Comparison of ENCODE assay signal across 36 cellular contexts in the genomic region with DNA sequence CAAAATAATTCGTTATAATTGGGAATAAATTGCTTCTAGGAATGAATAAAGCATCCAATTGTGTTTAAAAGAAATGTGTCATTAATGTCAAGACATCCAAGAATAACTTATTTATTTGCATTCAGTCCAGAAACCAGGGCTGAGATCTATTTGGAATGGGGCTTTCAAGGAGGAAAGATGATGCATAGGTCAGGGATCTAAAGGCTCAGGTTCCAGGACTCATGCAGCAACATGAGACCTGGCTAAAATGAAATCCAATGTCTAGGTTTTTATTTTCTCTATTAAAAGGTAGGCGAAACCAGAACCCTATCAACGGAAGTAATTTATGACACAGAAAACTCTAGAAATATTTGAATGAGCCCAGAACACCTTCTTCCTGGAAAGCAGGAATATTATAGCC.
A peak's percentile ranks its signal among the peaks of the same experiment; 100 is the strongest.
DNase-seq lines count a peak whose midpoint lies in the region; ATAC-seq, FAIRE-seq and TF ChIP-seq lines count a peak whose summit lies in the region.
"Had no signal": no experiment of that assay in that cellular context is flagged by ENCODE, and none has a peak within 500 bp of the region (broad histone marks: within the 10 kb centered on the region; RNA-seq: fewer than 3 reads in every experiment).

No MANE protein-coding gene starts in this region.

- H3K9me3 Mint-ChIP-seq in type B pancreatic cell, result no peaks in the 10 kb centered on the region
- H3K9me3 Mint-ChIP-seq in activated naive CD8-positive, alpha-beta T cell treated with anti-CD3 and anti-CD28 coated beads for 36 hours, result no peaks in the 10 kb centered on the region
- H3K9me3 Mint-ChIP-seq: CD4-positive, alpha-beta T cell had no signal

- peaks cover 9% of the 10 kb centered on the region for H3K27me3 Mint-ChIP-seq in type B pancreatic cell
- no peaks in the 10 kb centered on the region for H3K27me3 Mint-ChIP-seq in activated naive CD8-positive, alpha-beta T cell treated with anti-CD3 and anti-CD28 coated beads for 36 hours
- H3K27me3 Mint-ChIP-seq: B cell; CD4-positive, alpha-beta memory T cell; CD4-positive, alpha-beta T cell; CD4-positive, CD25-positive, alpha-beta regulatory T cell; CD8-positive, alpha-beta memory T cell had no signal

- TF ChIP-seq CTCF in D721Med (IDR thresholded peaks at IDR 0.05; ENCODE audit: insufficient read depth, missing control alignments), result no peak
- TF ChIP-seq CTCF in gastrocnemius medialis (IDR thresholded peaks at IDR 0.05 in 4 of 5, conservative IDR thresholded peaks at IDR 0.05 in 1 of 5), result no peak
- TF ChIP-seq CTCF in type B pancreatic cell (conservative IDR thresholded peaks at IDR 0.05), result no peak

- no peak overlapping the region for H3K4me3 Mint-ChIP-seq in type B pancreatic cell
- H3K4me3 Mint-ChIP-seq in activated naive CD8-positive, alpha-beta T cell treated with anti-CD3 and anti-CD28 coated beads for 36 hours, result no peak overlapping the region
- H3K4me3 Mint-ChIP-seq: B cell; CD14-positive monocyte; CD4-positive, alpha-beta memory T cell; CD4-positive, alpha-beta T cell; CD4-positive, CD25-positive, alpha-beta regulatory T cell; CD8-positive, alpha-beta memory T cell; CD8-positive, alpha-beta T cell had no signal

- no peaks in the 10 kb centered on the region for H3K9me3 ChIP-seq in gastrocnemius medialis
- H3K9me3 ChIP-seq: A549; BE2C; BLaER1; BLaER1 treated with 17β-estradiol and CSF1 and Interleukin-3, amounts not matched to agents 10 nM and 100 nM; Caco-2 had no signal

- no peaks in the 10 kb centered on the region for H3K36me3 Mint-ChIP-seq in type B pancreatic cell
- H3K36me3 Mint-ChIP-seq in activated naive CD8-positive, alpha-beta T cell treated with anti-CD3 and anti-CD28 coated beads for 36 hours, result no peaks in the 10 kb centered on the region
- H3K36me3 Mint-ChIP-seq: CD14-positive monocyte; CD4-positive, alpha-beta memory T cell; CD4-positive, CD25-positive, alpha-beta regulatory T cell; CD8-positive, alpha-beta memory T cell; CD8-positive, alpha-beta T cell had no signal

- peak overlapping the region; percentile 34 for H3K27ac Mint-ChIP-seq in type B pancreatic cell
- H3K27ac Mint-ChIP-seq in activated naive CD8-positive, alpha-beta T cell treated with anti-CD3 and anti-CD28 coated beads for 36 hours, result no peak overlapping the region
- H3K27ac Mint-ChIP-seq: B cell; CD14-positive monocyte; CD4-positive, alpha-beta memory T cell; CD4-positive, alpha-beta T cell; CD4-positive, CD25-positive, alpha-beta regulatory T cell; CD8-positive, alpha-beta memory T cell; CD8-positive, alpha-beta T cell had no signal

- peaks cover 0 to 12% of the 10 kb centered on the region in 2 donors for H3K4me1 ChIP-seq in gastrocnemius medialis
- H3K4me1 ChIP-seq: A549; BE2C; BLaER1; BLaER1 treated with 17β-estradiol and CSF1 and Interleukin-3, amounts not matched to agents 10 nM and 100 nM; Caco-2 had no signal

- H3K36me3 ChIP-seq in gastrocnemius medialis, result no peaks in the 10 kb centered on the region
- H3K36me3 ChIP-seq: BE2C; BLaER1; BLaER1 treated with 17β-estradiol and CSF1 and Interleukin-3, amounts not matched to agents 10 nM and 100 nM had no signal

- H3K4me1 Mint-ChIP-seq in type B pancreatic cell (ENCODE audit: unreplicated experiment), result no peaks in the 10 kb centered on the region
- no peaks in the 10 kb centered on the region for H3K4me1 Mint-ChIP-seq in activated naive CD8-positive, alpha-beta T cell treated with anti-CD3 and anti-CD28 coated beads for 36 hours
- H3K4me1 Mint-ChIP-seq: B cell; CD14-positive monocyte; CD4-positive, alpha-beta memory T cell; CD4-positive, CD25-positive, alpha-beta regulatory T cell; CD8-positive, alpha-beta memory T cell had no signal

- no peaks in the 10 kb centered on the region for H3K27me3 ChIP-seq in gastrocnemius medialis
- H3K27me3 ChIP-seq: BE2C; BLaER1; BLaER1 treated with 17β-estradiol and CSF1 and Interleukin-3, amounts not matched to agents 10 nM and 100 nM had no signal

- no peak for TF ChIP-seq POLR2A in gastrocnemius medialis (IDR thresholded peaks at IDR 0.05)

- intact Hi-C loops in gastrocnemius medialis (cut with DNase I; ENCODE audit: low total_unique reads), result no loop called here

- in situ Hi-C loops in gastrocnemius medialis (cut with MboI; ENCODE audit: low sequenced_read_pairs in 4 of 4), result loop anchor here in 1 of 4 donors (10.0 to 25.0 kb wide), 2 partner anchors 148 to 194 kb away; no protein-coding TSS in a partner anchor

- no peak for DNase-seq in D721Med (ENCODE audit: insufficient read length, low spot score)
- peak; percentile 21 for DNase-seq in left kidney (ENCODE audit: low read depth, low spot score)
- no peak for DNase-seq in gastrocnemius medialis
- DNase-seq in type B pancreatic cell (ENCODE audit: extremely low spot score, unreplicated experiment), result no peak
- DNase-seq in NCI-H2227 (lab: John Stamatoyannopoulos, UW; ENCODE audit: unreplicated experiment), result no peak
- DNase-seq in AG20443 (ENCODE audit: low spot score), result no peak
- no peak for DNase-seq in activated naive CD8-positive, alpha-beta T cell treated with anti-CD3 and anti-CD28 coated beads for 36 hours
- DNase-seq: 8988T; ACHN; AML-193; BE2C; C1 segment of cervical spinal cord; Caco-2; Calu3; CD4-positive, alpha-beta memory T cell; CD4-positive, alpha-beta T cell; CD4-positive, CD25-positive, alpha-beta regulatory T cell; CD8-positive, alpha-beta memory T cell; CD8-positive, alpha-beta T cell; COR-L47; DMS 273 treated with DMSO at 0.1 percent for 48 hours; DMS153; DMS53; DMS79; DMS79 treated with DMSO at 0.1 percent for 48 hours; DND-41; EL had no signal

- peak; percentile 93 for FAIRE-seq in D721Med (lab: Jason Lieb, UNC)
- FAIRE-seq: A204.1, A549 had no signal

- no peak overlapping the region for H3K4me3 ChIP-seq in gastrocnemius medialis
- H3K4me3 ChIP-seq: A549; BLaER1; BLaER1 treated with 17β-estradiol and CSF1 and Interleukin-3, amounts not matched to agents 10 nM and 100 nM had no signal

- H3K27ac ChIP-seq in gastrocnemius medialis, result peak overlapping the region in 1 of 4 donors; percentile 47
- H3K27ac ChIP-seq: 22Rv1; A549; BLaER1; BLaER1 treated with 17β-estradiol and CSF1 and Interleukin-3, amounts not matched to agents 10 nM and 100 nM; C4-2B had no signal

- ATAC-seq in gastrocnemius medialis, result peak; percentile 76 to 87
- no peak for ATAC-seq in HG03457 (IDR thresholded peaks at IDR 0.05; ENCODE audit: unreplicated experiment)
- ATAC-seq: A549; CD8-positive, alpha-beta T cell had no signal
